ENCODE assay signal across 19 cellular contexts in the genomic region with DNA sequence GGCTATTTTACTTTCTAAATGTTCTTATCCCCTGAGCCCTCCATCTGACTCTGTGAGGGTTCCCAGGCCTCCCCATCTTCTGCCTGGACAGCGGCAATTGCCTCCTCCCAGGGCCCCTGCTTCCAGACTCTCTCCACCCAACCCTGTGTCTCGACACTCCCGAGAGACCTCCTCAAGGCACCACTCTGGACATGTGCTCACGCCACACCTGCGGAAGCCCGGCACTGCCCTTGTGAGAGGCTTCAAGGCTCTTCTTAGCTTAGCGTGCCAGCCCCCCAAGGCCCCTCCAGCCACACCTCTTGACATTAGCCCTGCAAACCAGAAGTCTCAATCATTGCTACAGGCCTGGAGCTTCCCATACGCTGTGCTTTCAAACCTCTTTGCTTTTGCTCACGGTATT.
A peak's percentile ranks its signal among the peaks of the same experiment; 100 is the strongest.
DNase-seq lines count a peak whose midpoint lies in the region; ATAC-seq and TF ChIP-seq lines count a peak whose summit lies in the region.
"Had no signal": no experiment of that assay in that cellular context is flagged by ENCODE, and none has a peak within 500 bp of the region (broad histone marks: within the 10 kb centered on the region; RNA-seq: fewer than 3 reads in every experiment).

No MANE protein-coding gene starts in this region.

- H3K27me3 ChIP-seq in GM23338 (ENCODE audit: insufficient read depth) (no peaks in the 10 kb centered on the region), sigmoid colon (no peaks in the 10 kb centered on the region), stomach (no peaks in the 10 kb centered on the region)
- H3K27me3 ChIP-seq: BLaER1 had no signal

- TF ChIP-seq EP300 in sigmoid colon (IDR thresholded peaks at IDR 0.05) = no peak
- TF ChIP-seq EP300 in stomach (IDR thresholded peaks at IDR 0.05) = no peak

- no peaks in the 10 kb centered on the region for H3K36me3 ChIP-seq in GM23338 (ENCODE audit: insufficient read depth)
- no peaks in the 10 kb centered on the region for H3K36me3 ChIP-seq in sigmoid colon
- H3K36me3 ChIP-seq in stomach = no peaks in the 10 kb centered on the region
- H3K36me3 ChIP-seq: HAP-1 had no signal

- H3K9me2 ChIP-seq in GM23338 (ENCODE audit: insufficient read depth) = no peaks in the 10 kb centered on the region; the same call in 1 of the 2 replicates

- H3K9me3 ChIP-seq in sigmoid colon (no peaks in the 10 kb centered on the region), stomach (no peaks in the 10 kb centered on the region)
- H3K9me3 ChIP-seq: BLaER1, HAP-1 had no signal

- DNase-seq in GM23338 (ENCODE audit: low spot score) (no peak), WTC11 (ENCODE audit: low spot score) (no peak), nephron progenitor cell (no peak), sigmoid colon (peak; percentile 53), NK-92 (lab: John Stamatoyannopoulos, UW; ENCODE audit: unreplicated experiment) (no peak), stomach (no peak)
- DNase-seq in activated CD4-positive, alpha-beta T cell treated with anti-CD3 and anti-CD28 coated beads, Interleukin-2, amount 50 U/mL, for 4 hours = no peak
- DNase-seq: 8988T; CD4-positive, alpha-beta memory T cell; DMS153; DMS79; GDM1; GOT3 had no signal

- H3K4me3 ChIP-seq in GM23338 = no peak overlapping the region
- no peak overlapping the region for H3K4me3 ChIP-seq in sigmoid colon
- no peak overlapping the region for H3K4me3 ChIP-seq in stomach
- H3K4me3 ChIP-seq: BLaER1, HAP-1 had no signal

- no peak overlapping the region; the same call in 2 of the 3 replicates for H3K4me3 Mint-ChIP-seq in GM23338
- no peak overlapping the region for H3K4me3 Mint-ChIP-seq in WTC11
- no peak overlapping the region for H3K4me3 Mint-ChIP-seq in nephron progenitor cell
- H3K4me3 Mint-ChIP-seq: CD14-positive monocyte; CD4-positive, alpha-beta memory T cell; IgD-negative memory B cell had no signal

- no peaks in the 10 kb centered on the region for H3K79me2 ChIP-seq in GM23338 (replicated peaks; ENCODE audit: insufficient read depth)

- peaks cover 5% of the 10 kb centered on the region; the same call in 1 of the 2 replicates for H4K20me1 ChIP-seq in GM23338 (replicated peaks; ENCODE audit: insufficient read depth)
- H4K20me1 ChIP-seq: BLaER1 had no signal

- TF ChIP-seq CTCF in GM23338 (conservative IDR thresholded peaks at IDR 0.05; ENCODE audit: low read depth in 2 of 2) (no peak), WTC11 (IDR thresholded peaks at IDR 0.05) (no peak), nephron progenitor cell (IDR thresholded peaks at IDR 0.05) (no peak), sigmoid colon (IDR thresholded peaks at IDR 0.05) (no peak), stomach (IDR thresholded peaks at IDR 0.05) (no peak)

- intact Hi-C loops in sigmoid colon (cut with DNase I) = loop anchor here (10.0 kb wide), 1 partner anchor 65 kb away; no protein-coding TSS in a partner anchor
- intact Hi-C loops in stomach (cut with DNase I; ENCODE audit: low total_unique reads) = no loop called here

- H3K9me3 Mint-ChIP-seq in GM23338 = no peaks in the 10 kb centered on the region; the same call in 2 of the 3 replicates
- no peaks in the 10 kb centered on the region for H3K9me3 Mint-ChIP-seq in WTC11
- H3K9me3 Mint-ChIP-seq in nephron progenitor cell = no peaks in the 10 kb centered on the region
- H3K9me3 Mint-ChIP-seq: CD14-positive monocyte; CD4-positive, alpha-beta memory T cell; IgD-negative memory B cell had no signal

- POLR2A ChIA-PET in WTC11 (lab: Charles Lee) = no interaction called here

- no peaks in the 10 kb centered on the region for H3F3A ChIP-seq in GM23338 (replicated peaks; ENCODE audit: low read depth)

- peaks cover 4% of the 10 kb centered on the region for H3K27me3 Mint-ChIP-seq in GM23338 (ENCODE audit: insufficient read depth, low read depth, poor library complexity)
- no peaks in the 10 kb centered on the region for H3K27me3 Mint-ChIP-seq in WTC11 (ENCODE audit: low read depth)
- peaks cover 4% of the 10 kb centered on the region for H3K27me3 Mint-ChIP-seq in nephron progenitor cell (ENCODE audit: low read depth, poor library complexity)
- H3K27me3 Mint-ChIP-seq: CD4-positive, alpha-beta memory T cell; IgD-negative memory B cell had no signal

- H3K36me3 Mint-ChIP-seq in GM23338 (ENCODE audit: low read depth) = no peaks in the 10 kb centered on the region
- no peaks in the 10 kb centered on the region for H3K36me3 Mint-ChIP-seq in WTC11
- no peaks in the 10 kb centered on the region for H3K36me3 Mint-ChIP-seq in nephron progenitor cell (ENCODE audit: low read depth)

- WGBS in sigmoid colon, 2 donors = 94 to 95% methylated on average over 9 of the region's 9 CpGs
- 93 to 98% (median 96%) methylated on average over 9 of the region's 9 CpGs for WGBS in stomach, 5 donors

- peaks cover 35% of the 10 kb centered on the region for H3K4me1 ChIP-seq in GM23338 (ENCODE audit: insufficient read depth)
- no peaks in the 10 kb centered on the region for H3K4me1 ChIP-seq in sigmoid colon
- H3K4me1 ChIP-seq in stomach = peaks cover 0 to 9% (median 4%) of the 10 kb centered on the region in 4 donors
- H3K4me1 ChIP-seq: HAP-1 had no signal

- H3K27ac Mint-ChIP-seq in GM23338 (peak overlapping the region; percentile 2; the same call in 1 of the 2 replicates), WTC11 (peak overlapping the region; percentile 40; the same call in 1 of the 2 replicates), nephron progenitor cell (peak overlapping the region; percentile 34)
- H3K27ac Mint-ChIP-seq: IgD-negative memory B cell had no signal

- TF ChIP-seq POLR2A in sigmoid colon (IDR thresholded peaks at IDR 0.05) (no peak), stomach (IDR thresholded peaks at IDR 0.05) (no peak)

- no peak overlapping the region for H2AFZ ChIP-seq in GM23338

- H3K4me1 Mint-ChIP-seq in GM23338 = peaks cover 38% of the 10 kb centered on the region
- H3K4me1 Mint-ChIP-seq in WTC11 = peaks cover 39% of the 10 kb centered on the region
- H3K4me1 Mint-ChIP-seq in nephron progenitor cell = peaks cover 19% of the 10 kb centered on the region
- H3K4me1 Mint-ChIP-seq: CD14-positive monocyte; CD4-positive, alpha-beta memory T cell; IgD-negative memory B cell had no signal

- H3K4me2 ChIP-seq in GM23338 = peak overlapping the region; percentile 55; the same call in 1 of the 2 replicates
- H3K4me2 ChIP-seq: BLaER1 had no signal

- H3K27ac ChIP-seq in GM23338 (ENCODE audit: low read depth) = no peak overlapping the region
- H3K27ac ChIP-seq in sigmoid colon = no peak overlapping the region
- H3K27ac ChIP-seq in stomach = no peak overlapping the region
- H3K27ac ChIP-seq: BLaER1, HL-60 had no signal

- CTCF ChIA-PET in WTC11 (lab: Charles Lee) = no interaction called here

- ATAC-seq in GM23338 (no peak), WTC11 (0 out of 2 replicates have a peak, but pooled peaks have one; percentile 12), HG03469 (IDR thresholded peaks at IDR 0.05; ENCODE audit: unreplicated experiment) (no peak)

TF ChIP-seq in GM23338, 12 proteins besides CTCF, POLR2A, EP300 and RAD21 (continues in another document):
- TF ChIP-seq EZH2phosphoT487 (IDR thresholded peaks at IDR 0.05; ENCODE audit: unreplicated experiment) (no peak), STAT1 (IDR thresholded peaks at IDR 0.05; ENCODE audit: unreplicated experiment) (no peak), JUNB (IDR thresholded peaks at IDR 0.05; ENCODE audit: unreplicated experiment) (no peak), EZH2 (IDR thresholded peaks at IDR 0.05; ENCODE audit: low read depth, unreplicated experiment) (no peak)
- TF ChIP-seq, protein P1, sequence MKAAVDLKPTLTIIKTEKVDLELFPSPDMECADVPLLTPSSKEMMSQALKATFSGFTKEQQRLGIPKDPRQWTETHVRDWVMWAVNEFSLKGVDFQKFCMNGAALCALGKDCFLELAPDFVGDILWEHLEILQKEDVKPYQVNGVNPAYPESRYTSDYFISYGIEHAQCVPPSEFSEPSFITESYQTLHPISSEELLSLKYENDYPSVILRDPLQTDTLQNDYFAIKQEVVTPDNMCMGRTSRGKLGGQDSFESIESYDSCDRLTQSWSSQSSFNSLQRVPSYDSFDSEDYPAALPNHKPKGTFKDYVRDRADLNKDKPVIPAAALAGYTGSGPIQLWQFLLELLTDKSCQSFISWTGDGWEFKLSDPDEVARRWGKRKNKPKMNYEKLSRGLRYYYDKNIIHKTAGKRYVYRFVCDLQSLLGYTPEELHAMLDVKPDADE (IDR thresholded peaks at IDR 0.05) = no peak

TF ChIP-seq in WTC11, 78 proteins besides CTCF, POLR2A, EP300 and RAD21 (continues in another document):
- TF ChIP-seq PRRX2 (CRISPR knock-in tag; IDR thresholded peaks at IDR 0.05) = no peak
- no peak for TF ChIP-seq FOXJ3 (CRISPR knock-in tag; IDR thresholded peaks at IDR 0.05; ENCODE audit: borderline replicate concordance)
- TF ChIP-seq ZMAT4 (CRISPR knock-in tag; IDR thresholded peaks at IDR 0.05) = no peak
- no peak for TF ChIP-seq CBFB (CRISPR knock-in tag; IDR thresholded peaks at IDR 0.05; ENCODE audit: low read depth)
- TF ChIP-seq, protein P2, sequence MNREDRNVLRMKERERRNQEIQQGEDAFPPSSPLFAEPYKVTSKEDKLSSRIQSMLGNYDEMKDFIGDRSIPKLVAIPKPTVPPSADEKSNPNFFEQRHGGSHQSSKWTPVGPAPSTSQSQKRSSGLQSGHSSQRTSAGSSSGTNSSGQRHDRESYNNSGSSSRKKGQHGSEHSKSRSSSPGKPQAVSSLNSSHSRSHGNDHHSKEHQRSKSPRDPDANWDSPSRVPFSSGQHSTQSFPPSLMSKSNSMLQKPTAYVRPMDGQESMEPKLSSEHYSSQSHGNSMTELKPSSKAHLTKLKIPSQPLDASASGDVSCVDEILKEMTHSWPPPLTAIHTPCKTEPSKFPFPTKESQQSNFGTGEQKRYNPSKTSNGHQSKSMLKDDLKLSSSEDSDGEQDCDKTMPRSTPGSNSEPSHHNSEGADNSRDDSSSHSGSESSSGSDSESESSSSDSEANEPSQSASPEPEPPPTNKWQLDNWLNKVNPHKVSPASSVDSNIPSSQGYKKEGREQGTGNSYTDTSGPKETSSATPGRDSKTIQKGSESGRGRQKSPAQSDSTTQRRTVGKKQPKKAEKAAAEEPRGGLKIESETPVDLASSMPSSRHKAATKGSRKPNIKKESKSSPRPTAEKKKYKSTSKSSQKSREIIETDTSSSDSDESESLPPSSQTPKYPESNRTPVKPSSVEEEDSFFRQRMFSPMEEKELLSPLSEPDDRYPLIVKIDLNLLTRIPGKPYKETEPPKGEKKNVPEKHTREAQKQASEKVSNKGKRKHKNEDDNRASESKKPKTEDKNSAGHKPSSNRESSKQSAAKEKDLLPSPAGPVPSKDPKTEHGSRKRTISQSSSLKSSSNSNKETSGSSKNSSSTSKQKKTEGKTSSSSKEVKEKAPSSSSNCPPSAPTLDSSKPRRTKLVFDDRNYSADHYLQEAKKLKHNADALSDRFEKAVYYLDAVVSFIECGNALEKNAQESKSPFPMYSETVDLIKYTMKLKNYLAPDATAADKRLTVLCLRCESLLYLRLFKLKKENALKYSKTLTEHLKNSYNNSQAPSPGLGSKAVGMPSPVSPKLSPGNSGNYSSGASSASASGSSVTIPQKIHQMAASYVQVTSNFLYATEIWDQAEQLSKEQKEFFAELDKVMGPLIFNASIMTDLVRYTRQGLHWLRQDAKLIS (CRISPR knock-in tag; IDR thresholded peaks at IDR 0.05; ENCODE audit: borderline replicate concordance) = no peak
